16 cellular contexts compared by ENCODE assay signal in the genomic region with DNA sequence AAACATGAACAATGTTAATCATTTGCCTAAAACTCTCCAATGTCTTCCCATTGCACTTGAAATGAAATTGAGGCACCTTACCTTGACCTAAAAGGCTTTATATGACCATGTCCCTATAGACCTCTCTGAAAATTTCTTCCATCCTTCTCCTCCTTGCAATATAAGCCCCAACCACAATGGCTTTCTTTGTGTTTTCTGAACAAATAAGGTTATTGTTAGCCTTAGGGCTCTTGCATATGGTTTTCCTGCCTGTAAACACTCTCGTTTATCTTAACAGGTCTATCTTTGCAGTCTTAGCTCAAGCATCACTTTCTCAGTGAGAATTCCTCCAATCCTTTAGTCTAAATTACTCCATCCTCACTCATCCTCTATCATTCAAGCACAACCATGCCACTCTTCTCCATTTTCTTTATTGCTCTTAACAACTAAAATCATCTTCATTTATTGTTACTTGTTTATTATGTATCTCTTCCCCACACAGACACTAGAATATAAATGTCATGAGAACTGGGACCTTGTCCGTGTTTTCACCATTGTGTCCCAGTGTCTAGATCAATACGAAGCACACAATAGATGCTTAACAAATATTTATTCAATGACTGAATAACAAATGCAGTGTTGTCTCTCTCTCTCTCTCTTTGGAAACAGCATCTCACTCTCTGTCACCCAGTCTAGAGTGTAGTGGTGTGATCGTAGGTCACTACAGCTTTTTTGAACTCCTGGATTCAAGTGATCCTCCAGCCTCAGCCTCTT.
DNase-seq lines count a peak whose midpoint lies in the region; TF ChIP-seq lines count a peak whose summit lies in the region.
"Had no signal": no experiment of that assay in that cellular context is flagged by ENCODE, and none has a peak within 500 bp of the region (broad histone marks: within the 10 kb centered on the region; RNA-seq: fewer than 3 reads in every experiment).

No MANE protein-coding gene starts in this region.

- DNase-seq in DMS153 (lab: John Stamatoyannopoulos, UW) = peak; percentile 42
- DNase-seq in DMS153 treated with DMSO at 0.1 percent for 48 hours (lab: John Stamatoyannopoulos, UW; ENCODE audit: unreplicated experiment) = no peak
- peak; percentile 31 for DNase-seq in COLO829 (ENCODE audit: low spot score)
- DNase-seq in foreskin melanocyte = peak; percentile 30
- DNase-seq in midbrain (lab: John Stamatoyannopoulos, UW) = peak; percentile 14
- DNase-seq in retina = no peak
- DNase-seq in smooth muscle cell (lab: John Stamatoyannopoulos, UW; ENCODE audit: unreplicated experiment) = no peak
- no peak for DNase-seq in osteocyte (ENCODE audit: extremely low spot score, unreplicated experiment)
- DNase-seq: Caco-2; CD8-positive, alpha-beta T cell; DMS79 treated with DMSO at 0.1 percent for 48 hours; EL; GOT3; H9 had no signal

- no peak overlapping the region for H3K27ac ChIP-seq in smooth muscle cell (ENCODE audit: low read depth)
- H3K27ac ChIP-seq: 22Rv1 had no signal

- H3K27me3 Mint-ChIP-seq in osteocyte (ENCODE audit: unreplicated experiment) = peaks cover 9% of the 10 kb centered on the region

- 84% methylated on average over 4 of the region's 4 CpGs for WGBS in smooth muscle cell (ENCODE audit: low lambda C conversion rate)

- no peaks in the 10 kb centered on the region for H3K27me3 ChIP-seq in smooth muscle cell (ENCODE audit: low read depth)

- H3K36me3 Mint-ChIP-seq in osteocyte (ENCODE audit: unreplicated experiment) = no peaks in the 10 kb centered on the region
- H3K36me3 Mint-ChIP-seq: CD14-positive monocyte; CD8-positive, alpha-beta T cell had no signal

- H3K4me1 Mint-ChIP-seq in osteocyte (ENCODE audit: unreplicated experiment) = peaks cover 7% of the 10 kb centered on the region
- H3K4me1 Mint-ChIP-seq: CD14-positive monocyte, H9 had no signal

- no peaks in the 10 kb centered on the region for H3K9me3 ChIP-seq in smooth muscle cell (replicated peaks; ENCODE audit: low read depth)
- H3K9me3 ChIP-seq: Caco-2 had no signal

- no peaks in the 10 kb centered on the region for H3K9me3 Mint-ChIP-seq in osteocyte (ENCODE audit: unreplicated experiment)
- H3K9me3 Mint-ChIP-seq: CD8-positive, alpha-beta T cell; H9 had no signal

- H3K9ac ChIP-seq in smooth muscle cell (ENCODE audit: low read depth) = no peak overlapping the region

- no peak overlapping the region for H3K4me3 Mint-ChIP-seq in osteocyte (ENCODE audit: unreplicated experiment)
- H3K4me3 Mint-ChIP-seq: CD14-positive monocyte; CD8-positive, alpha-beta T cell; H9 had no signal

- no peaks in the 10 kb centered on the region for H3K79me2 ChIP-seq in smooth muscle cell (ENCODE audit: low read depth)

- H3K4me2 ChIP-seq in smooth muscle cell = no peak overlapping the region

- H3K27ac Mint-ChIP-seq in osteocyte (ENCODE audit: unreplicated experiment) = no peak overlapping the region
- H3K27ac Mint-ChIP-seq: CD14-positive monocyte; CD8-positive, alpha-beta T cell; H9 had no signal

- H2AFZ ChIP-seq in smooth muscle cell (ENCODE audit: low read depth) = no peak overlapping the region

- H4K20me1 ChIP-seq in smooth muscle cell (ENCODE audit: low read depth) = no peaks in the 10 kb centered on the region

- H3K36me3 ChIP-seq in smooth muscle cell (ENCODE audit: low read depth) = no peaks in the 10 kb centered on the region

- no peak for TF ChIP-seq CTCF in smooth muscle cell (IDR thresholded peaks at IDR 0.05; ENCODE audit: borderline replicate concordance, insufficient read depth, poor library complexity, severe bottlenecking)
- TF ChIP-seq CTCF in osteocyte (IDR thresholded peaks at IDR 0.05) = no peak

- H3K4me3 ChIP-seq in smooth muscle cell = no peak overlapping the region

- H3K4me1 ChIP-seq in smooth muscle cell (ENCODE audit: low read depth) = peaks cover 6% of the 10 kb centered on the region
- H3K4me1 ChIP-seq: Caco-2 had no signal

- H3F3A ChIP-seq in smooth muscle cell (ENCODE audit: low read depth) = peaks cover 3% of the 10 kb centered on the region

Comparison
In these comparisons a context has a peak if more than half of its experiments do, and no peak if none do; other contexts are left out.
1. DNase-seq: peak in DMS153 (single experiment), COLO829 (single experiment), foreskin melanocyte (single experiment) and midbrain (single experiment); none in DMS153 treated with DMSO at 0.1 percent for 48 hours (single experiment), retina (single experiment), smooth muscle cell (single experiment) and osteocyte (single experiment).